In genomic region chr11:118924591-118925585, GRCh38 we compare ENCODE assay signal across 1 cellular context.
TF ChIP-seq lines count a peak whose summit lies in the region.

No MANE protein-coding gene starts in this region.

TF ChIP-seq in HepG2, 621 proteins besides CTCF, POLR2A, EP300 and RAD21 (continued from another document and continues in another):
- TF ChIP-seq ZNF687 (CRISPR knock-in tag; IDR thresholded peaks at IDR 0.05) = peak; percentile 61
- peak; percentile 52; the same call in 1 of the 2 replicates for TF ChIP-seq ZBTB3 (CRISPR knock-in tag; IDR thresholded peaks at IDR 0.05; ENCODE audit: borderline replicate concordance, low read depth)
- TF ChIP-seq ZBTB10 (CRISPR knock-in tag; IDR thresholded peaks at IDR 0.05; ENCODE audit: borderline replicate concordance) = no peak
- no peak for TF ChIP-seq ZNF580 (CRISPR knock-in tag; IDR thresholded peaks at IDR 0.05; ENCODE audit: borderline replicate concordance, low read depth)
- TF ChIP-seq KLF11 (CRISPR knock-in tag; IDR thresholded peaks at IDR 0.05) = no peak
- TF ChIP-seq ZNF484 (CRISPR knock-in tag; IDR thresholded peaks at IDR 0.05; ENCODE audit: borderline replicate concordance, low read depth) = no peak
- no peak for TF ChIP-seq ZNF782 (CRISPR knock-in tag; IDR thresholded peaks at IDR 0.05; ENCODE audit: borderline replicate concordance)
- TF ChIP-seq MTF1 (CRISPR knock-in tag; IDR thresholded peaks at IDR 0.05) = no peak
- no peak for TF ChIP-seq CENPX (CRISPR knock-in tag; IDR thresholded peaks at IDR 0.05)
- peak; percentile 97 for TF ChIP-seq THAP11 (CRISPR knock-in tag; IDR thresholded peaks at IDR 0.05)
- no peak for TF ChIP-seq ZBED4 (CRISPR knock-in tag; IDR thresholded peaks at IDR 0.05; ENCODE audit: borderline replicate concordance)
- TF ChIP-seq FOXA1 (IDR thresholded peaks at IDR 0.05) = no peak
- no peak for TF ChIP-seq FOXA1 (CRISPR knock-in tag; IDR thresholded peaks at IDR 0.05)
- 0 out of 2 replicates have a peak, but pooled peaks have one; percentile 20 for TF ChIP-seq POGK (CRISPR knock-in tag; conservative IDR thresholded peaks at IDR 0.05)
- no peak for TF ChIP-seq MXD4 (CRISPR knock-in tag; IDR thresholded peaks at IDR 0.05)
- TF ChIP-seq MAZ (IDR thresholded peaks at IDR 0.05; ENCODE audit: borderline replicate concordance, low read depth, low read length) = no peak
- no peak for TF ChIP-seq MAZ (CRISPR knock-in tag; IDR thresholded peaks at IDR 0.05; ENCODE audit: low read depth)
- no peak for TF ChIP-seq FOXC1 (CRISPR knock-in tag; IDR thresholded peaks at IDR 0.05; ENCODE audit: borderline replicate concordance)
- TF ChIP-seq ZNF512 (CRISPR knock-in tag; IDR thresholded peaks at IDR 0.05) = no peak
- no peak for TF ChIP-seq ZNF709 (CRISPR knock-in tag; IDR thresholded peaks at IDR 0.05)
- no peak for TF ChIP-seq E2F2 (CRISPR knock-in tag; IDR thresholded peaks at IDR 0.05; ENCODE audit: borderline replicate concordance)
- TF ChIP-seq KDM1A (CRISPR knock-in tag; IDR thresholded peaks at IDR 0.05) = no peak
- no peak for TF ChIP-seq ZNF280D (CRISPR knock-in tag; IDR thresholded peaks at IDR 0.05)
- no peak for TF ChIP-seq ZNF766 (CRISPR knock-in tag; IDR thresholded peaks at IDR 0.05; ENCODE audit: borderline replicate concordance)
- no peak for TF ChIP-seq TRIM24 (CRISPR knock-in tag; IDR thresholded peaks at IDR 0.05)
- no peak for TF ChIP-seq THAP7 (CRISPR knock-in tag; IDR thresholded peaks at IDR 0.05)
- TF ChIP-seq ZNF331 (CRISPR knock-in tag; IDR thresholded peaks at IDR 0.05) = no peak
- TF ChIP-seq ZNF160 (CRISPR knock-in tag; IDR thresholded peaks at IDR 0.05) = peak; percentile 25; the same call in 1 of the 2 replicates
- no peak for TF ChIP-seq MAFK (conservative IDR thresholded peaks at IDR 0.05 in 1 of 2, IDR thresholded peaks at IDR 0.05 in 1 of 2; ENCODE audit: low read length in 2 of 2)
- no peak for TF ChIP-seq ZNF44 (CRISPR knock-in tag; IDR thresholded peaks at IDR 0.05)
- no peak for TF ChIP-seq HMG20A (CRISPR knock-in tag; IDR thresholded peaks at IDR 0.05; ENCODE audit: borderline replicate concordance)
- TF ChIP-seq TEAD2 (CRISPR knock-in tag; IDR thresholded peaks at IDR 0.05) = no peak
- no peak for TF ChIP-seq DNMT1 (CRISPR knock-in tag; IDR thresholded peaks at IDR 0.05)
- TF ChIP-seq SMAD1 (CRISPR knock-in tag; IDR thresholded peaks at IDR 0.05; ENCODE audit: borderline replicate concordance, low read depth) = no peak
- no peak for TF ChIP-seq HES4 (CRISPR knock-in tag; IDR thresholded peaks at IDR 0.05; ENCODE audit: borderline replicate concordance)
- TF ChIP-seq ZSCAN9 (CRISPR knock-in tag; IDR thresholded peaks at IDR 0.05; ENCODE audit: borderline replicate concordance) = no peak
- TF ChIP-seq PBX3 (CRISPR knock-in tag; IDR thresholded peaks at IDR 0.05; ENCODE audit: borderline replicate concordance) = no peak
- TF ChIP-seq ARNT (IDR thresholded peaks at IDR 0.05) = no peak
- TF ChIP-seq MED13 (CRISPR knock-in tag; IDR thresholded peaks at IDR 0.05) = no peak
- no peak for TF ChIP-seq BRCA1 (CRISPR knock-in tag; IDR thresholded peaks at IDR 0.05)
- TF ChIP-seq ZNF790 (CRISPR knock-in tag; IDR thresholded peaks at IDR 0.05; ENCODE audit: borderline replicate concordance) = no peak
